Comparison of ENCODE assay signal across 1 cellular context in the genomic region with DNA sequence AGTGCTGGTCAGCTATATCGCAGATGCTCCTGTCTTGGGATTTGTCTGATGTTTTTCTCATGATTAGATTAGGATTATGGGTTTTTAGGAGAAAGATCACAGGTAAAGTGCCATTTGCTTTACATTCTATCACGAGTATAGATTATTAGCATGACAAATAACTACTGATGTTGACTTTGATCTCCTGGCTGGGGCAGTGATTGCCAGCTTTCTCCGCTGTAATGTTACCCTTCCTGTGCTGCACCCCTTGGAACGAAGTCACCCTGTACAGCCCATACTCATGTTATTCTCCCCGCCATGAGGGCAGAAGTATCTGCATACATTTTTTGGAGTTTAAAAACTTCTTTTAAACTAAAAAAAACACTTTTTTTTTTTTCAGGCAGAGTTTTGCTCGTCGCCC.
TF ChIP-seq lines count a peak whose summit lies in the region.

No MANE protein-coding gene starts in this region.

TF ChIP-seq in IMR-90, 13 proteins besides CTCF, POLR2A, EP300 and RAD21:
- TF ChIP-seq ELK1 (IDR thresholded peaks at IDR 0.05; ENCODE audit: borderline replicate concordance, low read depth, low read length) (no peak), CHD1 (IDR thresholded peaks at IDR 0.05; ENCODE audit: low read depth, low read length) (no peak), NFE2L2 (IDR thresholded peaks at IDR 0.05; ENCODE audit: low read depth, low read length) (no peak), BHLHE40 (IDR thresholded peaks at IDR 0.05; ENCODE audit: low read depth, low read length) (no peak), MAFK (IDR thresholded peaks at IDR 0.05; ENCODE audit: low read depth, low read length) (no peak)
- TF ChIP-seq, protein P1, sequence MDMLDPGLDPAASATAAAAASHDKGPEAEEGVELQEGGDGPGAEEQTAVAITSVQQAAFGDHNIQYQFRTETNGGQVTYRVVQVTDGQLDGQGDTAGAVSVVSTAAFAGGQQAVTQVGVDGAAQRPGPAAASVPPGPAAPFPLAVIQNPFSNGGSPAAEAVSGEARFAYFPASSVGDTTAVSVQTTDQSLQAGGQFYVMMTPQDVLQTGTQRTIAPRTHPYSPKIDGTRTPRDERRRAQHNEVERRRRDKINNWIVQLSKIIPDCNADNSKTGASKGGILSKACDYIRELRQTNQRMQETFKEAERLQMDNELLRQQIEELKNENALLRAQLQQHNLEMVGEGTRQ (IDR thresholded peaks at IDR 0.05; ENCODE audit: low read depth, low read length): no peak
TF ChIP-seq in IMR-90: peak in this region for 0.
